8 cellular contexts compared by ENCODE assay signal in genomic region chr6:235763-236360, GRCh38. TPM values are rescaled to one million over a fixed set of nuclear protein-coding genes. Genes with fewer than 3 reads are reported as not detected.
DNase-seq lines count a peak whose midpoint lies in the region; ATAC-seq, FAIRE-seq and TF ChIP-seq lines count a peak whose summit lies in the region.

No MANE protein-coding gene starts in this region.

- H3K27me3 ChIP-seq in gastrocnemius medialis, result no peaks in the 10 kb centered on the region

- H3K4me1 ChIP-seq in gastrocnemius medialis, result no peaks in the 10 kb centered on the region

- ATAC-seq in HG03139 (IDR thresholded peaks at IDR 0.05; ENCODE audit: unreplicated experiment), result peak; percentile 59
- no peak for ATAC-seq in gastrocnemius medialis

- peak overlapping the region; percentile 28 to 47 (median 44) for H3K27ac ChIP-seq in gastrocnemius medialis

- H3K4me3 ChIP-seq in fibroblast of pulmonary artery (replicated peaks; ENCODE audit: low read depth, low read length) (peak overlapping the region; percentile 43), gastrocnemius medialis (peak overlapping the region; percentile 11 to 46 (median 31))

- in situ Hi-C loops in gastrocnemius medialis (cut with MboI; ENCODE audit: low sequenced_read_pairs in 4 of 4), result no loop called here

- no peaks in the 10 kb centered on the region for H3K36me3 ChIP-seq in gastrocnemius medialis

- TF ChIP-seq CTCF in fibroblast of pulmonary artery (IDR thresholded peaks at IDR 0.05; ENCODE audit: low read length, missing control alignments) (no peak), gastrocnemius medialis (IDR thresholded peaks at IDR 0.05 in 4 of 5, conservative IDR thresholded peaks at IDR 0.05 in 1 of 5) (no peak)

- no peaks in the 10 kb centered on the region for H3K9me3 ChIP-seq in gastrocnemius medialis

- intact Hi-C loops in gastrocnemius medialis (cut with DNase I; ENCODE audit: low total_unique reads), result no loop called here

- no peak for TF ChIP-seq POLR2A in gastrocnemius medialis (IDR thresholded peaks at IDR 0.05)

- DNase-seq in GM18507 (ENCODE audit: extremely low spot score, insufficient read length, low read depth) (no peak), fibroblast of pulmonary artery (ENCODE audit: low read depth) (peak; percentile 39), gastrocnemius medialis (no peak), AML-193 (lab: John Stamatoyannopoulos, UW) (no peak), SHP77 (lab: John Stamatoyannopoulos, UW) (no peak)
- peak; percentile 73 to 75 for DNase-seq in activated CD4-positive, alpha-beta T cell treated with anti-CD3 and anti-CD28 coated beads for 4 hours
- no peak for DNase-seq in effector CD4-positive, alpha-beta T cell

- peak; percentile 99 for FAIRE-seq in GM18507 (lab: Jason Lieb, UNC)

RNA-seq across cellular contexts. Expression of gene DUSP22, which starts 56.4 kb away (rescaled TPM):
- total RNA-seq in gastrocnemius medialis, result 10 to 100 TPM; 53.4 to 70.7 (median 61.3) TPM

Comparison
In these comparisons a context has a peak if more than half of its experiments do, and no peak if none do; other contexts are left out.
1. DNase-seq: peak in activated CD4-positive, alpha-beta T cell treated with anti-CD3 and anti-CD28 coated beads for 4 hours (2 of 2) and fibroblast of pulmonary artery (single experiment); none in GM18507 (single experiment), gastrocnemius medialis (0 of 2), effector CD4-positive, alpha-beta T cell (single experiment), AML-193 (0 of 2) and SHP77 (0 of 2).